ENCODE assay signal across 8 cellular contexts in genomic region chr1:15027515-15027948, GRCh38.
DNase-seq lines count a peak whose midpoint lies in the region; ATAC-seq and TF ChIP-seq lines count a peak whose summit lies in the region.

No MANE protein-coding gene starts in this region.

- no peaks in the 10 kb centered on the region for H4K20me1 ChIP-seq in PC-9 (ENCODE audit: insufficient read depth)

- no peaks in the 10 kb centered on the region for H3K27me3 ChIP-seq in PC-9 (ENCODE audit: insufficient read depth, low read depth)
- H3K27me3 ChIP-seq in iPS DF 6.9 (ENCODE audit: control insufficient read depth, insufficient read depth, low read length): no peaks in the 10 kb centered on the region
- H3K27me3 ChIP-seq in spleen (replicated peaks in 1 of 7): no peaks in the 10 kb centered on the region

- no peaks in the 10 kb centered on the region for H3K4me1 ChIP-seq in PC-9 (replicated peaks; ENCODE audit: insufficient read depth)
- H3K4me1 ChIP-seq in iPS DF 6.9 (ENCODE audit: control insufficient read depth, insufficient read depth, low read length): peaks cover 2% of the 10 kb centered on the region
- H3K4me1 ChIP-seq in spleen: peaks cover 5 to 92% (median 45%) of the 10 kb centered on the region in 6 donors

- no peak overlapping the region for H3K4me3 Mint-ChIP-seq in MCF 10A (ENCODE audit: unreplicated experiment)

- no peaks in the 10 kb centered on the region for H3K36me3 ChIP-seq in PC-9 (ENCODE audit: low read depth)
- H3K36me3 ChIP-seq in iPS DF 6.9 (ENCODE audit: control insufficient read depth, insufficient read depth, low read length): no peaks in the 10 kb centered on the region
- no peaks in the 10 kb centered on the region for H3K36me3 ChIP-seq in spleen

- no peak overlapping the region for H3K4me3 ChIP-seq in PC-9
- no peak overlapping the region for H3K4me3 ChIP-seq in iPS DF 6.9 (ENCODE audit: low read length)
- H3K4me3 ChIP-seq in spleen: no peak overlapping the region

- H3K9me2 ChIP-seq in PC-9 (ENCODE audit: insufficient read depth): no peaks in the 10 kb centered on the region

- no peak overlapping the region for H3K4me2 ChIP-seq in PC-9

- H3K27ac Mint-ChIP-seq in MCF 10A (ENCODE audit: low read depth, unreplicated experiment): no peak overlapping the region

- CTCF ChIA-PET in PC-9 (lab: Charles Lee): interaction anchor here (0.6 to 1.6 kb wide), 5 partner anchors 10 to 147 kb away, joined by 3 to 13 read pairs (median 6); no protein-coding TSS in a partner anchor
- CTCF ChIA-PET in MCF 10A (lab: Yijun Ruan, JAX): interaction anchor here (0.5 to 3.1 kb wide), 48 partner anchors 9 to 1062 kb away, joined by 3 to 23 read pairs (median 4); no protein-coding TSS in a partner anchor

- no peaks in the 10 kb centered on the region for H3K27me3 Mint-ChIP-seq in MCF 10A (ENCODE audit: insufficient read depth, unreplicated experiment)

- H3K27ac ChIP-seq in PC-9 (no peak overlapping the region), iPS DF 6.9 (ENCODE audit: low read length) (no peak overlapping the region), spleen (peak overlapping the region in 6 of 8 donors; percentile 36 to 62 (median 46))

- no peaks in the 10 kb centered on the region for H3K36me3 Mint-ChIP-seq in MCF 10A (ENCODE audit: insufficient read depth, unreplicated experiment)

- H3K9me3 Mint-ChIP-seq in MCF 10A (ENCODE audit: unreplicated experiment): no peaks in the 10 kb centered on the region

- no peaks in the 10 kb centered on the region for H3F3A ChIP-seq in PC-9 (ENCODE audit: insufficient read depth, low read depth)

- no CpG with 5 or more reads among the region's 11 CpGs for WGBS in iPS DF 6.9 (ENCODE audit: insufficient coverage, insufficient read length)
- WGBS in spleen, 5 donors: 44 to 56% (median 51%) methylated on average over 11 of the region's 11 CpGs

- H3K4me1 Mint-ChIP-seq in MCF 10A (ENCODE audit: insufficient read depth, unreplicated experiment): peaks cover 9% of the 10 kb centered on the region

- TF ChIP-seq CTCF in AG09319 (IDR thresholded peaks at IDR 0.05; ENCODE audit: low read depth, low read length) (peak; percentile 91), PC-9 (conservative IDR thresholded peaks at IDR 0.05) (peak; percentile 82), MCF 10A (IDR thresholded peaks at IDR 0.05; ENCODE audit: unreplicated experiment) (peak; percentile 85), spleen (IDR thresholded peaks at IDR 0.05 in 8 of 11, conservative IDR thresholded peaks at IDR 0.05 in 3 of 11) (peak; percentile 29 to 82 (median 68))

- ATAC-seq in GM21737 (IDR thresholded peaks at IDR 0.05; ENCODE audit: unreplicated experiment) (no peak), GM21381 (IDR thresholded peaks at IDR 0.05; ENCODE audit: unreplicated experiment) (no peak)

- TF ChIP-seq POLR2A in spleen (IDR thresholded peaks at IDR 0.05): no peak

- POLR2A ChIA-PET in PC-9 (lab: Charles Lee; ENCODE audit: unreplicated experiment): no interaction called here
- POLR2A ChIA-PET in MCF 10A (lab: Yijun Ruan, JAX): no interaction called here

- no peak overlapping the region for H2AFZ ChIP-seq in PC-9

- intact Hi-C loops in PC-9 (cut with micrococcal nuclease; ENCODE audit: unreplicated experiment): loop anchor here (1.0 to 5.0 kb wide), 3 partner anchors 102 to 240 kb away; no protein-coding TSS in a partner anchor
- intact Hi-C loops in MCF 10A (cut with micrococcal nuclease): loop anchor here (1.0 to 10.0 kb wide), 6 partner anchors 102 to 1060 kb away; no protein-coding TSS in a partner anchor
- intact Hi-C loops in spleen (cut with DNase I; ENCODE audit: low total_unique reads): loop anchor here (10.0 kb wide), 1 partner anchor 103 kb away; no protein-coding TSS in a partner anchor

- DNase-seq in AG09319 (ENCODE audit: extremely low read depth, low read depth): peak; percentile 24
- DNase-seq in GM19240 (ENCODE audit: insufficient read length, low spot score): peak; percentile 39
- DNase-seq in PC-9: peak in 1 of 2 experiments; percentile 68
- DNase-seq in MCF 10A (ENCODE audit: unreplicated experiment): peak; percentile 69
- peak; percentile 37 for DNase-seq in iPS DF 6.9 (ENCODE audit: low read depth, low spot score)
- no peak for DNase-seq in spleen

- H3K9me3 ChIP-seq in PC-9 (ENCODE audit: insufficient read depth, low read depth) (no peaks in the 10 kb centered on the region), iPS DF 6.9 (ENCODE audit: control insufficient read depth, insufficient read depth, low read length) (no peaks in the 10 kb centered on the region), spleen (no peaks in the 10 kb centered on the region)

- H3K79me2 ChIP-seq in PC-9 (ENCODE audit: low read depth): no peaks in the 10 kb centered on the region

- BruUV-seq in PC-9 (replicated peaks; lab: Mats Ljungman, UMichigan) (no TSS peak), MCF 10A (replicated peaks; lab: Mats Ljungman, UMichigan) (no TSS peak)

Comparison
In these comparisons a context has a peak if more than half of its experiments do, and no peak if none do; other contexts are left out.
1. H3K27ac ChIP-seq: peak in spleen (6 of 8); none in PC-9 (single experiment) and iPS DF 6.9 (single experiment).
2. Peak in every context shown above with its lines, with median percentiles within 50 percentile points of each other: CTCF ChIP-seq.